11 cellular contexts compared by ENCODE assay signal in the genomic region with DNA sequence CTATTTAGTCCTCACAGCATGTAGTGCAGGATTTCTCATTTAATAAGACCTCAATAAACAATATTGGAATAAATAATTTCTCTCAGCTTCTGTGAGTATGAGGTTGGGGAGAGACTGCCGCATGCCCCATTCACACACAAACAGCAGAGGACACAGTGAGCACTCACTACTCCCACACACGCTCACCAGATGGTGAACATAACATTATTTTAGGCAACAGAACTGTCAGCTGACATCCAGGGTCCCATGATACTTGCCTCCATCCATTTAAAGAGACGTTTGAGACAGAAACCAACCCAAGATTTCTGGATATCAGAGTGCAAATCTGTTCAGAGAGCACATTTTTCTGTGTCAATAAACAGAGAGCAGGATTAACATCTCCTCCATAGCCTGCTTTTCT. TPM values are rescaled to one million over a fixed set of nuclear protein-coding genes. Genes with fewer than 3 reads are reported as not detected.
A peak's percentile ranks its signal among the peaks of the same experiment; 100 is the strongest.
DNase-seq lines count a peak whose midpoint lies in the region; ATAC-seq and TF ChIP-seq lines count a peak whose summit lies in the region.
"Had no signal": no experiment of that assay in that cellular context is flagged by ENCODE, and none has a peak within 500 bp of the region (broad histone marks: within the 10 kb centered on the region; RNA-seq: fewer than 3 reads in every experiment).

No MANE protein-coding gene starts in this region.

- H3K27ac ChIP-seq in OCI-LY7 (ENCODE audit: low read depth, low read length, poor library complexity, severe bottlenecking) (no peak overlapping the region), ascending aorta (no peak overlapping the region), esophagus squamous epithelium (peak overlapping the region in 2 of 4 donors; percentile 22 to 25)
- H3K27ac ChIP-seq: neutrophil, VCaP had no signal

- intact Hi-C loops in OCI-LY7 (cut with micrococcal nuclease; ENCODE audit: unreplicated experiment), result loop anchor here (10.0 kb wide), 1 partner anchor 1006 kb away; the partner anchor contains the start of gene PPM1K
- intact Hi-C loops in ascending aorta (cut with DNase I), result no loop called here
- intact Hi-C loops in esophagus squamous epithelium (cut with DNase I), result no loop called here

- no TSS peak for BruUV-seq in OCI-LY7 (replicated peaks; lab: Mats Ljungman, UMichigan)

- peaks cover 69 to 90% of the 10 kb centered on the region in 2 donors for H3K4me1 Mint-ChIP-seq in effector memory CD8-positive, alpha-beta T cell (ENCODE audit: low read depth in 2 of 2)

- CTCF ChIA-PET in OCI-LY7 (lab: Charles Lee; ENCODE audit: unreplicated experiment), result no interaction called here

- H3K36me3 Mint-ChIP-seq in effector memory CD8-positive, alpha-beta T cell (ENCODE audit: insufficient read depth), result peaks cover 51% of the 10 kb centered on the region

- H2AFZ ChIP-seq in OCI-LY7 (ENCODE audit: low read length), result 0 out of 2 replicates have a peak overlapping the region, but pooled peaks have one; percentile 17

- peaks cover 7% of the 10 kb centered on the region; the same call in 1 of the 2 replicates for H3K36me3 ChIP-seq in OCI-LY7 (ENCODE audit: insufficient read depth, low read length)
- H3K36me3 ChIP-seq in ascending aorta, result no peaks in the 10 kb centered on the region
- no peaks in the 10 kb centered on the region for H3K36me3 ChIP-seq in esophagus squamous epithelium
- H3K36me3 ChIP-seq: neutrophil had no signal

- H3K4me1 ChIP-seq in OCI-LY7 (ENCODE audit: insufficient read depth, low read length, poor library complexity, severe bottlenecking) (peaks cover 57% of the 10 kb centered on the region), ascending aorta (no peaks in the 10 kb centered on the region), esophagus squamous epithelium (peaks cover 0 to 3% (median 0%) of the 10 kb centered on the region in 3 donors)

- ATAC-seq in GM19324 (IDR thresholded peaks at IDR 0.05; ENCODE audit: low FRiP score, unreplicated experiment) (peak; percentile 31), SK-N-SH treated with all-trans-retinoic acid at 6 μM for 48 hours (no peak)
- peak; percentile 22 for ATAC-seq in effector memory CD8-positive, alpha-beta T cell (replicated peaks)

- H3K4me3 Mint-ChIP-seq in effector memory CD8-positive, alpha-beta T cell, result peak overlapping the region; percentile 69 to 76

- no peak overlapping the region for H3K27ac Mint-ChIP-seq in effector memory CD8-positive, alpha-beta T cell

- no peak overlapping the region for H3K4me3 ChIP-seq in OCI-LY7 (ENCODE audit: low read depth, low read length, poor library complexity, severe bottlenecking)
- H3K4me3 ChIP-seq in ascending aorta, result no peak overlapping the region
- H3K4me3 ChIP-seq in esophagus squamous epithelium, result no peak overlapping the region

- WGBS in esophagus squamous epithelium, 2 donors, result 42 to 66% methylated on average over 3 of the region's 3 CpGs

- POLR2A ChIA-PET in OCI-LY7 (lab: Charles Lee), result interaction anchor here (0.8 to 3.7 kb wide), 4 partner anchors 9 to 191 kb away, joined by 3 to 18 read pairs (median 4); no protein-coding TSS in a partner anchor

- H3K9me3 ChIP-seq in OCI-LY7 (ENCODE audit: low read length) (peaks cover 12% of the 10 kb centered on the region; the same call in 1 of the 2 replicates), ascending aorta (no peaks in the 10 kb centered on the region), esophagus squamous epithelium (no peaks in the 10 kb centered on the region)
- H3K9me3 ChIP-seq: neutrophil had no signal

- TF ChIP-seq CTCF in OCI-LY7 (conservative IDR thresholded peaks at IDR 0.05; ENCODE audit: low read length) (no peak), ascending aorta (IDR thresholded peaks at IDR 0.05) (no peak), esophagus squamous epithelium (IDR thresholded peaks at IDR 0.05) (no peak)

- H3K4me2 ChIP-seq in OCI-LY7 (ENCODE audit: low read length), result peak overlapping the region; percentile 31

- no peaks in the 10 kb centered on the region for H3K27me3 ChIP-seq in ascending aorta
- no peaks in the 10 kb centered on the region for H3K27me3 ChIP-seq in esophagus squamous epithelium
- H3K27me3 ChIP-seq: neutrophil had no signal

- H3K9me2 ChIP-seq in OCI-LY7 (ENCODE audit: insufficient read depth, low read length), result no peaks in the 10 kb centered on the region

- no peak for TF ChIP-seq POLR2A in esophagus squamous epithelium (IDR thresholded peaks at IDR 0.05)

- H3K27me3 Mint-ChIP-seq in effector memory CD8-positive, alpha-beta T cell, result no peaks in the 10 kb centered on the region

- DNase-seq in Ammon's horn (ENCODE audit: low spot score) (peak; percentile 61), OCI-LY7 (ENCODE audit: low spot score) (peak; percentile 38), ascending aorta (ENCODE audit: low spot score in 2 of 2) (no peak), esophagus squamous epithelium (lab: John Stamatoyannopoulos, UW) (no peak), NCI-H1092 (lab: John Stamatoyannopoulos, UW) (no peak)
- no peak for DNase-seq in effector memory CD8-positive, alpha-beta T cell
- DNase-seq: stimulated activated CD4-positive, alpha-beta T cell treated with anti-CD3 and anti-CD28 coated beads, Interleukin-1b, Interleukin-23, amount 100 ng/mL, for 48 hours had no signal

- no peaks in the 10 kb centered on the region for H4K20me1 ChIP-seq in OCI-LY7 (ENCODE audit: insufficient read depth, low read length)

- H3K79me2 ChIP-seq in OCI-LY7 (ENCODE audit: insufficient read depth, low read depth, low read length), result peaks cover 12% of the 10 kb centered on the region; the same call in 1 of the 2 replicates

- H3K9me3 Mint-ChIP-seq in effector memory CD8-positive, alpha-beta T cell, result no peaks in the 10 kb centered on the region

TF ChIP-seq in SK-N-SH treated with all-trans-retinoic acid at 6 μM for 48 hours, 23 proteins besides CTCF, POLR2A, EP300 and RAD21:
- no peak for TF ChIP-seq GLIS3 (CRISPR knock-in tag; IDR thresholded peaks at IDR 0.05)

RNA-seq across cellular contexts. Expression of gene GPRIN3, which starts 16.9 kb away (rescaled TPM):
- 3.6 and 4.6 TPM in 2 replicates for total RNA-seq in OCI-LY7 (2014; rRNA removed; shearing (Covaris generic))
- total RNA-seq in OCI-LY7 (2022), result 9.3 and 9.9 TPM in 2 replicates
- 2.1 TPM for total RNA-seq in ascending aorta
- 1 to 10 TPM in 3 of 4 donors, under 1 TPM in 1; 0.83 to 4.2 (median 1.9) TPM for total RNA-seq in esophagus squamous epithelium

Comparison
In these comparisons a context has a peak if more than half of its experiments do, and no peak if none do; other contexts are left out.
1. DNase-seq: peak in Ammon's horn (single experiment) and OCI-LY7 (single experiment); none in effector memory CD8-positive, alpha-beta T cell (0 of 3), ascending aorta (0 of 2), esophagus squamous epithelium (single experiment) and NCI-H1092 (single experiment).